7 cellular contexts compared by ENCODE assay signal in genomic region chr1:171841050-171841910, GRCh38.
DNase-seq lines count a peak whose midpoint lies in the region; ATAC-seq lines count a peak whose summit lies in the region.

DNM3 (plus strand) TSS chr1:171841498; CDS start chr1:171841657, 159 bp downstream.

- no peaks in the 10 kb centered on the region for H3K27me3 ChIP-seq in layer of hippocampus (ENCODE audit: control insufficient read depth, insufficient read depth, low read length)

- peak within 1 kb of the TSS; percentile 98 for H3K27ac ChIP-seq in cingulate gyrus (ENCODE audit: low read depth, low read length)
- peak within 1 kb of the TSS; percentile 94 for H3K27ac ChIP-seq in layer of hippocampus (ENCODE audit: low read depth, low read length)

- ATAC-seq in GM18517 (IDR thresholded peaks at IDR 0.05; ENCODE audit: unreplicated experiment): peak; percentile 77
- ATAC-seq in HG02973 (IDR thresholded peaks at IDR 0.05; ENCODE audit: unreplicated experiment): peak; percentile 85

- DNase-seq in NCI-H2171 (lab: John Stamatoyannopoulos, UW): peak; percentile 45
- peak; percentile 72 to 81 for DNase-seq in activated CD4-positive, alpha-beta T cell treated with anti-CD3 and anti-CD28 coated beads for 4 hours
- peak; percentile 53 to 60 for DNase-seq in stimulated activated CD4-positive, alpha-beta T cell treated with anti-CD3 and anti-CD28 coated beads, Interleukin-15, amount 100 ng/mL, for 48 hours (ENCODE audit: low read depth in 2 of 2)

Comparison
In these comparisons a context has a peak if more than half of its experiments do, and no peak if none do; other contexts are left out.
1. Peak in every context shown above with its lines: DNase-seq, ATAC-seq and H3K27ac ChIP-seq.